16 cellular contexts compared by ENCODE assay signal in genomic region chr4:52873191-52873590, GRCh38. TPM values are rescaled to one million over a fixed set of nuclear protein-coding genes. Genes with fewer than 3 reads are reported as not detected.
A peak's percentile ranks its signal among the peaks of the same experiment; 100 is the strongest.
DNase-seq lines count a peak whose midpoint lies in the region; ATAC-seq and TF ChIP-seq lines count a peak whose summit lies in the region.
"Had no signal": no experiment of that assay in that cellular context is flagged by ENCODE, and none has a peak within 500 bp of the region (broad histone marks: within the 10 kb centered on the region; RNA-seq: fewer than 3 reads in every experiment).

No MANE protein-coding gene starts in this region.

- H3K9me2 ChIP-seq in SK-N-SH (no peaks in the 10 kb centered on the region), GM23248 (ENCODE audit: insufficient read depth) (no peaks in the 10 kb centered on the region)

- DNase-seq in SK-N-SH: no peak
- DNase-seq in astrocyte of the hippocampus (ENCODE audit: low read depth, low spot score): peak; percentile 59
- DNase-seq in type B pancreatic cell (ENCODE audit: extremely low spot score, unreplicated experiment): no peak
- no peak for DNase-seq in NCI-H1092 (lab: John Stamatoyannopoulos, UW)
- no peak for DNase-seq in GM23248
- DNase-seq in HUDEP-2 (lab: John Stamatoyannopoulos, UW; ENCODE audit: unreplicated experiment in 76 of 76): no peak
- DNase-seq: activated CD4-positive, alpha-beta T cell treated with anti-CD3 and anti-CD28 coated beads, Interleukin-2, amount 50 U/mL, for 4 hours; activated T-cell treated with anti-CD3 and anti-CD28 coated beads, Interleukin-2, amount 50 U/mL, for 72 hours; CD8-positive, alpha-beta T cell; cerebellar nuclear complex; NCI-H524 treated with DMSO at 0.1 percent for 48 hours; stimulated activated CD4-positive, alpha-beta T cell treated with anti-CD3 and anti-CD28 coated beads, Interleukin-1b, Interleukin-23, amount 100 ng/mL, for 48 hours had no signal

- no peak for TF ChIP-seq EP300 in SK-N-SH (IDR thresholded peaks at IDR 0.05; ENCODE audit: borderline replicate concordance in 1 of 2, low read depth in 1 of 2, low read length in 1 of 2)

- H3K27ac ChIP-seq in SK-N-SH (ENCODE audit: low read depth in 2 of 2, low read length in 1 of 2): no peak overlapping the region; a peak in 1 of 4 replicates
- H3K27ac ChIP-seq in mesodermal cell (ENCODE audit: low read depth, low read length, severe bottlenecking): peak overlapping the region; percentile 89
- H3K27ac ChIP-seq in GM23248: no peak overlapping the region
- H3K27ac ChIP-seq: upper lobe of left lung had no signal

- H3K4me2 ChIP-seq in SK-N-SH: no peak overlapping the region
- no peak overlapping the region for H3K4me2 ChIP-seq in GM23248 (ENCODE audit: unreplicated experiment)

- H3K4me1 ChIP-seq in SK-N-SH (ENCODE audit: control insufficient read depth in 1 of 2, insufficient read depth in 2 of 2, low read depth in 1 of 2, low read length in 1 of 2): peaks cover 0 to 63% of the 10 kb centered on the region in 2 experiments; a peak in 3 of 4 replicates
- peaks cover 39% of the 10 kb centered on the region for H3K4me1 ChIP-seq in mesodermal cell (ENCODE audit: control insufficient read depth, insufficient read depth, low read length, poor library complexity, severe bottlenecking)
- H3K4me1 ChIP-seq in GM23248 (ENCODE audit: insufficient read depth): no peaks in the 10 kb centered on the region

- H3K36me3 ChIP-seq in SK-N-SH (replicated peaks in 1 of 2; ENCODE audit: control insufficient read depth in 1 of 2, insufficient read depth in 2 of 2, low read length in 1 of 2) (no peaks in the 10 kb centered on the region), mesodermal cell (ENCODE audit: control insufficient read depth, insufficient read depth, low read length) (no peaks in the 10 kb centered on the region), GM23248 (ENCODE audit: low read depth) (no peaks in the 10 kb centered on the region)
- H3K36me3 ChIP-seq: upper lobe of left lung had no signal

- no peak overlapping the region for H3K4me3 ChIP-seq in SK-N-SH (ENCODE audit: low read depth in 2 of 2, low read length in 1 of 2)
- no peak overlapping the region for H3K4me3 ChIP-seq in mesodermal cell (ENCODE audit: extremely low read depth, insufficient read depth, low read length, poor library complexity, severe bottlenecking)
- no peak overlapping the region for H3K4me3 ChIP-seq in GM23248
- H3K4me3 ChIP-seq: K562, upper lobe of left lung had no signal

- ATAC-seq in SK-N-SH treated with all-trans-retinoic acid at 6 μM for 48 hours: no peak
- ATAC-seq: activated T-cell treated with anti-CD3 and anti-CD28 coated beads, Interleukin-2, amount 50 U/mL, for 72 hours; CD8-positive, alpha-beta T cell; K562 had no signal

- no peaks in the 10 kb centered on the region for H3K9me3 Mint-ChIP-seq in type B pancreatic cell
- H3K9me3 Mint-ChIP-seq: activated T-cell treated with anti-CD3 and anti-CD28 coated beads, Interleukin-2, amount 50 U/mL, for 72 hours; CD8-positive, alpha-beta T cell had no signal

- H3K27ac Mint-ChIP-seq in type B pancreatic cell: no peak overlapping the region
- H3K27ac Mint-ChIP-seq: activated T-cell treated with anti-CD3 and anti-CD28 coated beads, Interleukin-2, amount 50 U/mL, for 72 hours; CD8-positive, alpha-beta T cell had no signal

- TF ChIP-seq RAD21 in SK-N-SH (IDR thresholded peaks at IDR 0.05; ENCODE audit: low read length): no peak

- no peaks in the 10 kb centered on the region for H3K9me3 ChIP-seq in SK-N-SH
- no peaks in the 10 kb centered on the region for H3K9me3 ChIP-seq in mesodermal cell (ENCODE audit: control insufficient read depth, low read length)
- no peaks in the 10 kb centered on the region for H3K9me3 ChIP-seq in GM23248 (ENCODE audit: low read depth)
- H3K9me3 ChIP-seq: upper lobe of left lung had no signal

- H2AFZ ChIP-seq in SK-N-SH (ENCODE audit: low read depth): no peak overlapping the region
- H2AFZ ChIP-seq in GM23248: no peak overlapping the region

- H3K27me3 ChIP-seq in SK-N-SH (ENCODE audit: insufficient read depth) (no peaks in the 10 kb centered on the region), GM23248 (replicated peaks; ENCODE audit: insufficient read depth) (no peaks in the 10 kb centered on the region)
- H3K27me3 ChIP-seq: upper lobe of left lung had no signal

- in situ Hi-C loops in GM23248 (cut with MboI): no loop called here

- TF ChIP-seq CTCF in SK-N-SH (IDR thresholded peaks at IDR 0.05): no peak
- TF ChIP-seq CTCF in type B pancreatic cell (conservative IDR thresholded peaks at IDR 0.05): peak; percentile 17

- WGBS in SK-N-SH (ENCODE audit: low lambda C conversion rate): 97% methylated on average over 1 of the region's 1 CpG
- WGBS in mesodermal cell (ENCODE audit: insufficient coverage in 2 of 2), 2 experiments: no CpG with 5 or more reads among the region's 1 CpG
- WGBS in GM23248 (ENCODE audit: low coverage in 1 of 2, low lambda C conversion rate in 2 of 2, missing lambda C conversion rate in 2 of 2), 2 experiments: 95 to 100% methylated on average over 1 of the region's 1 CpG

- peak overlapping the region; percentile 61 for H3K4me3 Mint-ChIP-seq in type B pancreatic cell
- H3K4me3 Mint-ChIP-seq: activated T-cell treated with anti-CD3 and anti-CD28 coated beads, Interleukin-2, amount 50 U/mL, for 72 hours; CD8-positive, alpha-beta T cell had no signal

- CTCF ChIA-PET in SK-N-SH (lab: Yijun Ruan, JAX): no interaction called here

- H3K36me3 Mint-ChIP-seq in type B pancreatic cell: no peaks in the 10 kb centered on the region

- no peaks in the 10 kb centered on the region for H3F3A ChIP-seq in SK-N-SH (replicated peaks; ENCODE audit: insufficient read depth)
- H3F3A ChIP-seq in GM23248 (ENCODE audit: insufficient read depth): no peaks in the 10 kb centered on the region

- peaks cover 35% of the 10 kb centered on the region for H3K4me1 Mint-ChIP-seq in type B pancreatic cell (ENCODE audit: unreplicated experiment)

- H4K20me1 ChIP-seq in SK-N-SH (ENCODE audit: insufficient read depth): no peaks in the 10 kb centered on the region
- no peaks in the 10 kb centered on the region for H4K20me1 ChIP-seq in GM23248 (ENCODE audit: insufficient read depth)

- H3K27me3 Mint-ChIP-seq in type B pancreatic cell: peaks cover 2% of the 10 kb centered on the region

- POLR2A ChIA-PET in SK-N-SH (lab: Yijun Ruan, JAX): interaction anchor here (0.6 kb wide), 1 partner anchor 504 kb away, joined by 3 read pairs; no protein-coding TSS in a partner anchor

- H3K79me2 ChIP-seq in SK-N-SH (ENCODE audit: insufficient read depth) (no peaks in the 10 kb centered on the region), GM23248 (ENCODE audit: insufficient read depth) (no peaks in the 10 kb centered on the region)

- H3K9ac ChIP-seq in SK-N-SH (no peak overlapping the region), GM23248 (no peak overlapping the region)

TF ChIP-seq in SK-N-SH, 30 proteins besides CTCF, POLR2A, EP300 and RAD21:
- TF ChIP-seq TEAD4 (IDR thresholded peaks at IDR 0.05; ENCODE audit: borderline replicate concordance, insufficient read depth) (no peak), JUND (IDR thresholded peaks at IDR 0.05) (no peak), PBX3 (IDR thresholded peaks at IDR 0.05) (peak; percentile 62)

TF ChIP-seq in SK-N-SH treated with all-trans-retinoic acid at 6 μM for 48 hours, 23 proteins besides CTCF, POLR2A, EP300 and RAD21 (continues in another document):
- TF ChIP-seq SNAI2 (CRISPR knock-in tag; IDR thresholded peaks at IDR 0.05) (no peak), ZC3H10 (CRISPR knock-in tag; IDR thresholded peaks at IDR 0.05) (no peak), RARB (CRISPR knock-in tag; IDR thresholded peaks at IDR 0.05) (no peak), TSHZ2 (CRISPR knock-in tag; IDR thresholded peaks at IDR 0.05) (no peak), CSRNP3 (CRISPR knock-in tag; IDR thresholded peaks at IDR 0.05) (no peak), ISL1 (CRISPR knock-in tag; IDR thresholded peaks at IDR 0.05) (no peak)

RNA-seq across cellular contexts. Expression of gene RASL11B, which starts 11.1 kb away (rescaled TPM):
- polyA plus RNA-seq in SK-N-SH (2012; rRNA removed): 0.54 and 1.2 TPM in 2 replicates
- 1.3 and 2.6 TPM in 2 replicates for polyA plus RNA-seq in SK-N-SH (2012; cell fraction: cytosol; rRNA removed)
- polyA plus RNA-seq in SK-N-SH (2012; cell fraction: nucleus; rRNA removed): 0.52 and 0.69 TPM in 2 replicates
- 8.8 TPM for polyA plus RNA-seq in mesodermal cell (2013, experiment 1 of 2)
- polyA plus RNA-seq in mesodermal cell (2013, experiment 2 of 2): 8.7 TPM
- 2.7 and 15.7 TPM in 2 replicates for total RNA-seq in type B pancreatic cell (ENCODE audit: low replicate concordance)
- not detected in 2 replicates for total RNA-seq in GM23248 (2014; rRNA removed; shearing (Covaris generic))
- 0.11 and 0.46 TPM in 2 replicates for polyA plus RNA-seq in GM23248 (2016; fragmentation: Nextera tagmentation; extraction: Ambion mirVana)
